Comparison of ENCODE assay signal across 1 cellular context in the genomic region with DNA sequence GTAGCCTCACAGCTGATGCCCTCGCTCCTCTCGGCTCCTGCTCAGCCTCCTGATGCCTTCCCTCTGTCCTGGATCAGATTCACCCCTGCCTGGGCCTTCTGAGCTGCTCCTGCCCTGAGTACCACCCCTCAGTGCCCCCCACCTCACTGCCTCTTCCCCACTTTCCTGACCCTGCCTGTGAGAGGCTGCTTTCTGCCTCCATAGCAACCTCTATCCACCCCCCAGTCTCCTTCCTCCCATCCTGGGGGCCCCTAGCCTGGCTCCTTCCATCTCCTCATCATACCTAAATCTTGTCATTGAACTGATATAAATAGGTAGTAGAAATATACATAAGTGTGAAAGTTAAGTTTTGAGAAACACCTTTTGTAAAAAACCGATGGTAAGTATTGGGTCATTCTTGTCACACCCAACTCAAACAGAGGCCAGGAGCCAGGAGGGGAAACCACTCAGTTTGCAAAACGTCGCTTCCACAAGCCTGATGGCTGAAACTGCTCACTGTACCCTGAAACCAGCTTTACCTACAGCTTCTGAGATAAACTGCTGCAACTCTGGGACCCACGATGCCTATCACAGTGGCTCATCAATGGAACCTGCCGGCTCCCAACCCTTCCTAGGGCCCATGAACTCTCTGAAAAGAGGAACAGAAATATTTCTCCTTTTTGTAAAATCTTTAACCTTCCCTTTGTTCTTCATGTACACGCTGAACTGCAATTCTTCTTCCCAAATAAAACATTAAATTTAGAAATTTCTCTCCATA.
TF ChIP-seq lines count a peak whose summit lies in the region.

No MANE protein-coding gene starts in this region.

TF ChIP-seq in GM12878, 131 proteins besides CTCF, POLR2A, EP300 and RAD21 (continues in another document):
- TF ChIP-seq PML (IDR thresholded peaks at IDR 0.05; ENCODE audit: low read length) (no peak), RBBP5 (conservative IDR thresholded peaks at IDR 0.05) (no peak), MEF2B (IDR thresholded peaks at IDR 0.05; ENCODE audit: partially characterized antibody, poor library complexity, severe bottlenecking) (no peak), ATF7 (IDR thresholded peaks at IDR 0.05; ENCODE audit: low read depth) (0 out of 2 replicates have a peak, but pooled peaks have one; percentile 14), ZNF384 (IDR thresholded peaks at IDR 0.05; ENCODE audit: borderline replicate concordance, low read depth, low read length) (no peak), FOXK2 (IDR thresholded peaks at IDR 0.05) (no peak), LARP7 (IDR thresholded peaks at IDR 0.05) (no peak), EGR1 (IDR thresholded peaks at IDR 0.05; ENCODE audit: borderline replicate concordance in 1 of 2, low read depth in 2 of 2, low read length in 2 of 2) (no peak), NFIC (IDR thresholded peaks at IDR 0.05; ENCODE audit: low read depth, low read length) (no peak), TCF7 (IDR thresholded peaks at IDR 0.05; ENCODE audit: borderline replicate concordance) (no peak), GABPA (IDR thresholded peaks at IDR 0.05; ENCODE audit: low read depth) (no peak), ZNF24 (IDR thresholded peaks at IDR 0.05) (no peak), BHLHE40 (IDR thresholded peaks at IDR 0.05; ENCODE audit: borderline replicate concordance in 1 of 2, low read depth in 2 of 2, low read length in 1 of 2) (no peak), STAT1 (conservative IDR thresholded peaks at IDR 0.05) (no peak), RUNX3 (IDR thresholded peaks at IDR 0.05; ENCODE audit: low read length) (peak; percentile 7; the same call in 1 of the 2 replicates), SPI1 (IDR thresholded peaks at IDR 0.05; ENCODE audit: borderline replicate concordance, insufficient read depth, low read depth, low read length) (peak; percentile 70; the same call in 1 of the 2 replicates), CBX3 (IDR thresholded peaks at IDR 0.05; ENCODE audit: borderline replicate concordance, low read depth) (no peak), MXI1 (IDR thresholded peaks at IDR 0.05; ENCODE audit: low read depth, low read length) (no peak), JUNB (IDR thresholded peaks at IDR 0.05) (no peak), ZNF217 (IDR thresholded peaks at IDR 0.05) (no peak), KDM1A (IDR thresholded peaks at IDR 0.05; ENCODE audit: borderline replicate concordance) (no peak), ZSCAN29 (IDR thresholded peaks at IDR 0.05) (no peak), SIN3A (IDR thresholded peaks at IDR 0.05; ENCODE audit: low read depth, low read length) (no peak), ZNF207 (IDR thresholded peaks at IDR 0.05; ENCODE audit: borderline replicate concordance) (no peak), IKZF1 (conservative IDR thresholded peaks at IDR 0.05) (no peak), JUND (IDR thresholded peaks at IDR 0.05; ENCODE audit: low read depth, low read length) (no peak), NRF1 (conservative IDR thresholded peaks at IDR 0.05; ENCODE audit: low read depth, low read length) (no peak), PAX5 (IDR thresholded peaks at IDR 0.05; ENCODE audit: borderline replicate concordance, low read depth, low read length) (no peak), SREBF2 (IDR thresholded peaks at IDR 0.05; ENCODE audit: low read length) (no peak), SMARCA5 (IDR thresholded peaks at IDR 0.05) (no peak), ETV6 (conservative IDR thresholded peaks at IDR 0.05 in 1 of 2, IDR thresholded peaks at IDR 0.05 in 1 of 2; ENCODE audit: borderline replicate concordance in 1 of 2, low read depth in 1 of 2) (0 out of 4 replicates have a peak, but pooled peaks of 1 of the 2 experiments have one; percentile 17), SP1 (IDR thresholded peaks at IDR 0.05; ENCODE audit: low read depth, low read length) (no peak), SREBF1 (IDR thresholded peaks at IDR 0.05; ENCODE audit: low read length) (no peak), ZBED1 (IDR thresholded peaks at IDR 0.05; ENCODE audit: borderline replicate concordance) (no peak), SRF (IDR thresholded peaks at IDR 0.05; ENCODE audit: low read depth in 2 of 2, low read length in 2 of 2) (no peak)
- TF ChIP-seq, protein P1, sequence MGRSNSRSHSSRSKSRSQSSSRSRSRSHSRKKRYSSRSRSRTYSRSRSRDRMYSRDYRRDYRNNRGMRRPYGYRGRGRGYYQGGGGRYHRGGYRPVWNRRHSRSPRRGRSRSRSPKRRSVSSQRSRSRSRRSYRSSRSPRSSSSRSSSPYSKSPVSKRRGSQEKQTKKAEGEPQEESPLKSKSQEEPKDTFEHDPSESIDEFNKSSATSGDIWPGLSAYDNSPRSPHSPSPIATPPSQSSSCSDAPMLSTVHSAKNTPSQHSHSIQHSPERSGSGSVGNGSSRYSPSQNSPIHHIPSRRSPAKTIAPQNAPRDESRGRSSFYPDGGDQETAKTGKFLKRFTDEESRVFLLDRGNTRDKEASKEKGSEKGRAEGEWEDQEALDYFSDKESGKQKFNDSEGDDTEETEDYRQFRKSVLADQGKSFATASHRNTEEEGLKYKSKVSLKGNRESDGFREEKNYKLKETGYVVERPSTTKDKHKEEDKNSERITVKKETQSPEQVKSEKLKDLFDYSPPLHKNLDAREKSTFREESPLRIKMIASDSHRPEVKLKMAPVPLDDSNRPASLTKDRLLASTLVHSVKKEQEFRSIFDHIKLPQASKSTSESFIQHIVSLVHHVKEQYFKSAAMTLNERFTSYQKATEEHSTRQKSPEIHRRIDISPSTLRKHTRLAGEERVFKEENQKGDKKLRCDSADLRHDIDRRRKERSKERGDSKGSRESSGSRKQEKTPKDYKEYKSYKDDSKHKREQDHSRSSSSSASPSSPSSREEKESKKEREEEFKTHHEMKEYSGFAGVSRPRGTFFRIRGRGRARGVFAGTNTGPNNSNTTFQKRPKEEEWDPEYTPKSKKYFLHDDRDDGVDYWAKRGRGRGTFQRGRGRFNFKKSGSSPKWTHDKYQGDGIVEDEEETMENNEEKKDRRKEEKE (IDR thresholded peaks at IDR 0.05), result no peak
- TF ChIP-seq, protein P2, sequence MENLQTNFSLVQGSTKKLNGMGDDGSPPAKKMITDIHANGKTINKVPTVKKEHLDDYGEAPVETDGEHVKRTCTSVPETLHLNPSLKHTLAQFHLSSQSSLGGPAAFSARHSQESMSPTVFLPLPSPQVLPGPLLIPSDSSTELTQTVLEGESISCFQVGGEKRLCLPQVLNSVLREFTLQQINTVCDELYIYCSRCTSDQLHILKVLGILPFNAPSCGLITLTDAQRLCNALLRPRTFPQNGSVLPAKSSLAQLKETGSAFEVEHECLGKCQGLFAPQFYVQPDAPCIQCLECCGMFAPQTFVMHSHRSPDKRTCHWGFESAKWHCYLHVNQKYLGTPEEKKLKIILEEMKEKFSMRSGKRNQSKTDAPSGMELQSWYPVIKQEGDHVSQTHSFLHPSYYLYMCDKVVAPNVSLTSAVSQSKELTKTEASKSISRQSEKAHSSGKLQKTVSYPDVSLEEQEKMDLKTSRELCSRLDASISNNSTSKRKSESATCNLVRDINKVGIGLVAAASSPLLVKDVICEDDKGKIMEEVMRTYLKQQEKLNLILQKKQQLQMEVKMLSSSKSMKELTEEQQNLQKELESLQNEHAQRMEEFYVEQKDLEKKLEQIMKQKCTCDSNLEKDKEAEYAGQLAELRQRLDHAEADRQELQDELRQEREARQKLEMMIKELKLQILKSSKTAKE (IDR thresholded peaks at IDR 0.05; ENCODE audit: low read depth, poor library complexity, severe bottlenecking), result no peak
- TF ChIP-seq, protein P3, sequence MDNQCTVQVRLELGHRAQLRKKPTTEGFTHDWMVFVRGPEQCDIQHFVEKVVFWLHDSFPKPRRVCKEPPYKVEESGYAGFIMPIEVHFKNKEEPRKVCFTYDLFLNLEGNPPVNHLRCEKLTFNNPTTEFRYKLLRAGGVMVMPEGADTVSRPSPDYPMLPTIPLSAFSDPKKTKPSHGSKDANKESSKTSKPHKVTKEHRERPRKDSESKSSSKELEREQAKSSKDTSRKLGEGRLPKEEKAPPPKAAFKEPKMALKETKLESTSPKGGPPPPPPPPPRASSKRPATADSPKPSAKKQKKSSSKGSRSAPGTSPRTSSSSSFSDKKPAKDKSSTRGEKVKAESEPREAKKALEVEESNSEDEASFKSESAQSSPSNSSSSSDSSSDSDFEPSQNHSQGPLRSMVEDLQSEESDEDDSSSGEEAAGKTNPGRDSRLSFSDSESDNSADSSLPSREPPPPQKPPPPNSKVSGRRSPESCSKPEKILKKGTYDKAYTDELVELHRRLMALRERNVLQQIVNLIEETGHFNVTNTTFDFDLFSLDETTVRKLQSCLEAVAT (IDR thresholded peaks at IDR 0.05), result no peak
- TF ChIP-seq, protein P4, sequence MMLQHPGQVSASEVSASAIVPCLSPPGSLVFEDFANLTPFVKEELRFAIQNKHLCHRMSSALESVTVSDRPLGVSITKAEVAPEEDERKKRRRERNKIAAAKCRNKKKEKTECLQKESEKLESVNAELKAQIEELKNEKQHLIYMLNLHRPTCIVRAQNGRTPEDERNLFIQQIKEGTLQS (IDR thresholded peaks at IDR 0.05; ENCODE audit: borderline replicate concordance, extremely low read depth, low read depth, low read length), result no peak
- TF ChIP-seq, protein P5, sequence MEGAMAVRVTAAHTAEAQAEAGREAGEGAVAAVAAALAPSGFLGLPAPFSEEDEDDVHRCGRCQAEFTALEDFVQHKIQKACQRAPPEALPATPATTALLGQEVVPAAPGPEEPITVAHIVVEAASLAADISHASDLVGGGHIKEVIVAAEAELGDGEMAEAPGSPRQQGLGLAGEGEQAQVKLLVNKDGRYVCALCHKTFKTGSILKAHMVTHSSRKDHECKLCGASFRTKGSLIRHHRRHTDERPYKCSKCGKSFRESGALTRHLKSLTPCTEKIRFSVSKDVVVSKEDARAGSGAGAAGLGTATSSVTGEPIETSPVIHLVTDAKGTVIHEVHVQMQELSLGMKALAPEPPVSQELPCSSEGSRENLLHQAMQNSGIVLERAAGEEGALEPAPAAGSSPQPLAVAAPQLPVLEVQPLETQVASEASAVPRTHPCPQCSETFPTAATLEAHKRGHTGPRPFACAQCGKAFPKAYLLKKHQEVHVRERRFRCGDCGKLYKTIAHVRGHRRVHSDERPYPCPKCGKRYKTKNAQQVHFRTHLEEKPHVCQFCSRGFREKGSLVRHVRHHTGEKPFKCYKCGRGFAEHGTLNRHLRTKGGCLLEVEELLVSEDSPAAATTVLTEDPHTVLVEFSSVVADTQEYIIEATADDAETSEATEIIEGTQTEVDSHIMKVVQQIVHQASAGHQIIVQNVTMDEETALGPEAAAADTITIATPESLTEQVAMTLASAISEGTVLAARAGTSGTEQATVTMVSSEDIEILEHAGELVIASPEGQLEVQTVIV (IDR thresholded peaks at IDR 0.05; ENCODE audit: borderline replicate concordance, partially characterized antibody), result no peak
- TF ChIP-seq, protein P6, sequence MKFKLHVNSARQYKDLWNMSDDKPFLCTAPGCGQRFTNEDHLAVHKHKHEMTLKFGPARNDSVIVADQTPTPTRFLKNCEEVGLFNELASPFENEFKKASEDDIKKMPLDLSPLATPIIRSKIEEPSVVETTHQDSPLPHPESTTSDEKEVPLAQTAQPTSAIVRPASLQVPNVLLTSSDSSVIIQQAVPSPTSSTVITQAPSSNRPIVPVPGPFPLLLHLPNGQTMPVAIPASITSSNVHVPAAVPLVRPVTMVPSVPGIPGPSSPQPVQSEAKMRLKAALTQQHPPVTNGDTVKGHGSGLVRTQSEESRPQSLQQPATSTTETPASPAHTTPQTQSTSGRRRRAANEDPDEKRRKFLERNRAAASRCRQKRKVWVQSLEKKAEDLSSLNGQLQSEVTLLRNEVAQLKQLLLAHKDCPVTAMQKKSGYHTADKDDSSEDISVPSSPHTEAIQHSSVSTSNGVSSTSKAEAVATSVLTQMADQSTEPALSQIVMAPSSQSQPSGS (IDR thresholded peaks at IDR 0.05; ENCODE audit: low read length), result no peak
- TF ChIP-seq, protein P7, sequence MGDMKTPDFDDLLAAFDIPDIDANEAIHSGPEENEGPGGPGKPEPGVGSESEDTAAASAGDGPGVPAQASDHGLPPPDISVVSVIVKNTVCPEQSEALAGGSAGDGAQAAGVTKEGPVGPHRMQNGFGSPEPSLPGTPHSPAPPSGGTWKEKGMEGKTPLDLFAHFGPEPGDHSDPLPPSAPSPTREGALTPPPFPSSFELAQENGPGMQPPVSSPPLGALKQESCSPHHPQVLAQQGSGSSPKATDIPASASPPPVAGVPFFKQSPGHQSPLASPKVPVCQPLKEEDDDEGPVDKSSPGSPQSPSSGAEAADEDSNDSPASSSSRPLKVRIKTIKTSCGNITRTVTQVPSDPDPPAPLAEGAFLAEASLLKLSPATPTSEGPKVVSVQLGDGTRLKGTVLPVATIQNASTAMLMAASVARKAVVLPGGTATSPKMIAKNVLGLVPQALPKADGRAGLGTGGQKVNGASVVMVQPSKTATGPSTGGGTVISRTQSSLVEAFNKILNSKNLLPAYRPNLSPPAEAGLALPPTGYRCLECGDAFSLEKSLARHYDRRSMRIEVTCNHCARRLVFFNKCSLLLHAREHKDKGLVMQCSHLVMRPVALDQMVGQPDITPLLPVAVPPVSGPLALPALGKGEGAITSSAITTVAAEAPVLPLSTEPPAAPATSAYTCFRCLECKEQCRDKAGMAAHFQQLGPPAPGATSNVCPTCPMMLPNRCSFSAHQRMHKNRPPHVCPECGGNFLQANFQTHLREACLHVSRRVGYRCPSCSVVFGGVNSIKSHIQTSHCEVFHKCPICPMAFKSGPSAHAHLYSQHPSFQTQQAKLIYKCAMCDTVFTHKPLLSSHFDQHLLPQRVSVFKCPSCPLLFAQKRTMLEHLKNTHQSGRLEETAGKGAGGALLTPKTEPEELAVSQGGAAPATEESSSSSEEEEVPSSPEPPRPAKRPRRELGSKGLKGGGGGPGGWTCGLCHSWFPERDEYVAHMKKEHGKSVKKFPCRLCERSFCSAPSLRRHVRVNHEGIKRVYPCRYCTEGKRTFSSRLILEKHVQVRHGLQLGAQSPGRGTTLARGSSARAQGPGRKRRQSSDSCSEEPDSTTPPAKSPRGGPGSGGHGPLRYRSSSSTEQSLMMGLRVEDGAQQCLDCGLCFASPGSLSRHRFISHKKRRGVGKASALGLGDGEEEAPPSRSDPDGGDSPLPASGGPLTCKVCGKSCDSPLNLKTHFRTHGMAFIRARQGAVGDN (IDR thresholded peaks at IDR 0.05), result peak; percentile 47
- TF ChIP-seq, protein P8, sequence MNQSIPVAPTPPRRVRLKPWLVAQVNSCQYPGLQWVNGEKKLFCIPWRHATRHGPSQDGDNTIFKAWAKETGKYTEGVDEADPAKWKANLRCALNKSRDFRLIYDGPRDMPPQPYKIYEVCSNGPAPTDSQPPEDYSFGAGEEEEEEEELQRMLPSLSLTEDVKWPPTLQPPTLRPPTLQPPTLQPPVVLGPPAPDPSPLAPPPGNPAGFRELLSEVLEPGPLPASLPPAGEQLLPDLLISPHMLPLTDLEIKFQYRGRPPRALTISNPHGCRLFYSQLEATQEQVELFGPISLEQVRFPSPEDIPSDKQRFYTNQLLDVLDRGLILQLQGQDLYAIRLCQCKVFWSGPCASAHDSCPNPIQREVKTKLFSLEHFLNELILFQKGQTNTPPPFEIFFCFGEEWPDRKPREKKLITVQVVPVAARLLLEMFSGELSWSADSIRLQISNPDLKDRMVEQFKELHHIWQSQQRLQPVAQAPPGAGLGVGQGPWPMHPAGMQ (IDR thresholded peaks at IDR 0.05; ENCODE audit: borderline replicate concordance), result no peak
